ENCODE assay signal across 23 cellular contexts in genomic region chr10:78650122-78650521, GRCh38.
A peak's percentile ranks its signal among the peaks of the same experiment; 100 is the strongest.
DNase-seq lines count a peak whose midpoint lies in the region; ATAC-seq and TF ChIP-seq lines count a peak whose summit lies in the region.
"Had no signal": no experiment of that assay in that cellular context is flagged by ENCODE, and none has a peak within 500 bp of the region (broad histone marks: within the 10 kb centered on the region; RNA-seq: fewer than 3 reads in every experiment).

No MANE protein-coding gene starts in this region.

- H3K9ac ChIP-seq in H9 (ENCODE audit: extremely low read depth, insufficient read length, low read length): no peak overlapping the region

- H4K8ac ChIP-seq in H9 (replicated peaks; ENCODE audit: insufficient read length, low read depth, low read length): no peak overlapping the region

- DNase-seq in AG08395 (ENCODE audit: low spot score): peak; percentile 49
- DNase-seq in GM23338 (ENCODE audit: low spot score): no peak
- peak; percentile 7 to 11 for DNase-seq in foreskin fibroblast
- no peak for DNase-seq in psoas muscle
- no peak for DNase-seq in H9
- DNase-seq in OCI-M2 (lab: John Stamatoyannopoulos, UW; ENCODE audit: unreplicated experiment): no peak
- DNase-seq in middle frontal gyrus (ENCODE audit: extremely low spot score, low spot score): no peak
- DNase-seq: 8988T; Caco-2; CD4-positive, CD25-positive, alpha-beta regulatory T cell; DMS153; EL; HCEC 1CT; MV-4-11; NCI-H1417 treated with DMSO at 0.1 percent for 48 hours; NCI-H1930; NCI-H2171; NCI-H446; NK-92 treated with Interleukin-12 subunit alpha and Interleukin-12 subunit beta, amount 100 ng/mL, for 24 hours; OCI-M1 had no signal

- H2BK12ac ChIP-seq in H9 (ENCODE audit: insufficient read length, low read depth, low read length): no peak overlapping the region

- no peak overlapping the region for H2BK5ac ChIP-seq in H9 (ENCODE audit: insufficient read length, low read length)

- no peaks in the 10 kb centered on the region for H3K79me1 ChIP-seq in H9 (ENCODE audit: insufficient read depth, low read depth, low read length, poor library complexity, severe bottlenecking)

- no peak overlapping the region for H2BK20ac ChIP-seq in H9 (ENCODE audit: low read depth, low read length, poor library complexity, severe bottlenecking)

- H3K56ac ChIP-seq in H9 (ENCODE audit: insufficient read length, low read depth, low read length): no peak overlapping the region

- H3K79me2 ChIP-seq in GM23338 (replicated peaks; ENCODE audit: insufficient read depth) (no peaks in the 10 kb centered on the region), H9 (ENCODE audit: insufficient read depth, low read length) (no peaks in the 10 kb centered on the region)

- H2AFZ ChIP-seq in GM23338 (peak overlapping the region; percentile 38; the same call in 1 of the 2 replicates), H9 (ENCODE audit: low read length) (no peak overlapping the region)

- no peaks in the 10 kb centered on the region for H3F3A ChIP-seq in GM23338 (replicated peaks; ENCODE audit: low read depth)

- H3K9me2 ChIP-seq in GM23338 (ENCODE audit: insufficient read depth): peaks cover 6% of the 10 kb centered on the region; the same call in 1 of the 2 replicates

- H4K20me1 ChIP-seq in GM23338 (replicated peaks; ENCODE audit: insufficient read depth): no peaks in the 10 kb centered on the region
- H4K20me1 ChIP-seq in H9 (ENCODE audit: control insufficient read depth, insufficient read depth, insufficient read length): no peaks in the 10 kb centered on the region

- no peak overlapping the region for H3K18ac ChIP-seq in H9 (ENCODE audit: insufficient read length, low read depth, low read length)

- no peak for ATAC-seq in GM23338
- ATAC-seq in psoas muscle: peak in 3 of 4 donors; percentile 63 to 75 (median 73)
- ATAC-seq in HG03378 (IDR thresholded peaks at IDR 0.05; ENCODE audit: unreplicated experiment): no peak
- ATAC-seq: K562 had no signal

- no peak overlapping the region for H3K4me3 Mint-ChIP-seq in GM23338
- no peak overlapping the region for H3K4me3 Mint-ChIP-seq in H9

- H2BK15ac ChIP-seq in H9 (ENCODE audit: low read depth, low read length): no peak overlapping the region

- no peaks in the 10 kb centered on the region for H3K36me3 ChIP-seq in GM23338 (ENCODE audit: insufficient read depth)
- no peaks in the 10 kb centered on the region for H3K36me3 ChIP-seq in psoas muscle (ENCODE audit: insufficient read depth in 1 of 2, low read depth in 1 of 2)

- H3K27ac Mint-ChIP-seq in GM23338 (no peak overlapping the region), H9 (no peak overlapping the region)
- H3K27ac Mint-ChIP-seq: CD4-positive, CD25-positive, alpha-beta regulatory T cell had no signal

- no peak overlapping the region for H4K5ac ChIP-seq in H9 (ENCODE audit: insufficient read length, low read depth, low read length)

- no peak overlapping the region for H3T11ph ChIP-seq in H9 (ENCODE audit: low read length)

- H3K27ac ChIP-seq in GM23338 (ENCODE audit: low read depth) (no peak overlapping the region), psoas muscle (no peak overlapping the region), H9 (ENCODE audit: insufficient read length, low read depth, low read length) (no peak overlapping the region)
- H3K27ac ChIP-seq: RWPE1 had no signal

- H3K4me3 ChIP-seq in GM23338: no peak overlapping the region
- H3K4me3 ChIP-seq in foreskin fibroblast (ENCODE audit: low read depth in 1 of 2, low read length in 2 of 2): no peak overlapping the region
- no peak overlapping the region for H3K4me3 ChIP-seq in psoas muscle
- H3K4me3 ChIP-seq: K562 had no signal

- no peak overlapping the region for H4K91ac ChIP-seq in H9 (ENCODE audit: insufficient read length, low read depth, low read length)

- H3K9me3 Mint-ChIP-seq in GM23338: peaks cover under 1% of the 10 kb centered on the region; the same call in 2 of the 3 replicates
- no peaks in the 10 kb centered on the region; a peak in 1 of 5 replicates for H3K9me3 Mint-ChIP-seq in H9

- TF ChIP-seq CTCF in GM23338 (conservative IDR thresholded peaks at IDR 0.05; ENCODE audit: low read depth in 2 of 2) (no peak), foreskin fibroblast (IDR thresholded peaks at IDR 0.05; ENCODE audit: low read depth, low read length) (no peak), psoas muscle (IDR thresholded peaks at IDR 0.05) (no peak), H9 (conservative IDR thresholded peaks at IDR 0.05) (no peak)

- H2BK120ac ChIP-seq in H9 (ENCODE audit: low read depth, low read length, poor library complexity, severe bottlenecking): no peak overlapping the region

- no peaks in the 10 kb centered on the region for H3K36me3 Mint-ChIP-seq in GM23338 (ENCODE audit: low read depth)
- H3K36me3 Mint-ChIP-seq in H9 (ENCODE audit: insufficient read depth in 1 of 3, low read depth in 3 of 3): no peaks in the 10 kb centered on the region
- H3K36me3 Mint-ChIP-seq: CD4-positive, CD25-positive, alpha-beta regulatory T cell had no signal

- H3K23me2 ChIP-seq in H9 (ENCODE audit: insufficient read length, low read depth, low read length, poor library complexity, severe bottlenecking): no peaks in the 10 kb centered on the region

- no peak overlapping the region for H2AK5ac ChIP-seq in H9 (ENCODE audit: insufficient read length, low read length)

- H3K27me3 Mint-ChIP-seq in GM23338 (ENCODE audit: insufficient read depth, low read depth, poor library complexity) (no peaks in the 10 kb centered on the region), H9 (ENCODE audit: low read depth) (peaks cover 23% of the 10 kb centered on the region)

- H3K14ac ChIP-seq in H9 (ENCODE audit: insufficient read depth, low read length): no peak overlapping the region

- no peak overlapping the region for H3K23ac ChIP-seq in H9 (ENCODE audit: insufficient read length, low read depth, low read length)

- H3K4me1 Mint-ChIP-seq in GM23338 (no peaks in the 10 kb centered on the region; the same call in 1 of the 3 replicates), H9 (peaks cover 0 to 5% of the 10 kb centered on the region in 2 experiments; a peak in 1 of 4 replicates)
- H3K4me1 Mint-ChIP-seq: CD4-positive, CD25-positive, alpha-beta regulatory T cell had no signal

- no peak overlapping the region for H3K4me2 ChIP-seq in GM23338
- no peak overlapping the region for H3K4me2 ChIP-seq in H9 (ENCODE audit: insufficient read depth, insufficient read length, low read length)

- H3K9me3 ChIP-seq in psoas muscle: no peaks in the 10 kb centered on the region
- H3K9me3 ChIP-seq in H9 (ENCODE audit: control insufficient read depth, low read depth, low read length): no peaks in the 10 kb centered on the region

- H3K4ac ChIP-seq in H9 (ENCODE audit: low read depth, low read length): no peak overlapping the region

- intact Hi-C loops in psoas muscle (cut with DNase I): loop anchor here in 1 of 2 donors (5.0 to 10.0 kb wide), 2 partner anchors 435 to 603 kb away; no protein-coding TSS in a partner anchor

- H3K4me1 ChIP-seq in GM23338 (ENCODE audit: insufficient read depth) (no peaks in the 10 kb centered on the region), psoas muscle (no peaks in the 10 kb centered on the region), H9 (ENCODE audit: insufficient read depth, low read length) (no peaks in the 10 kb centered on the region)

- H3K27me3 ChIP-seq in GM23338 (ENCODE audit: insufficient read depth) (no peaks in the 10 kb centered on the region), psoas muscle (ENCODE audit: insufficient read depth in 3 of 3, low read length in 2 of 3) (peaks cover 0 to 11% (median 0%) of the 10 kb centered on the region in 3 donors), H9 (ENCODE audit: insufficient read depth, low read length) (no peaks in the 10 kb centered on the region)

TF ChIP-seq in GM23338, 12 proteins besides CTCF, POLR2A, EP300 and RAD21 (continues in another document):
- no peak for TF ChIP-seq EZH2 (IDR thresholded peaks at IDR 0.05; ENCODE audit: low read depth, unreplicated experiment)
- no peak for TF ChIP-seq STAT1 (IDR thresholded peaks at IDR 0.05; ENCODE audit: unreplicated experiment)
- TF ChIP-seq EZH2phosphoT487 (IDR thresholded peaks at IDR 0.05; ENCODE audit: unreplicated experiment): no peak
- TF ChIP-seq CREB1 (CRISPR knock-in tag; IDR thresholded peaks at IDR 0.05; ENCODE audit: low read depth): no peak
- no peak for TF ChIP-seq ZNF331 (CRISPR knock-in tag; IDR thresholded peaks at IDR 0.05; ENCODE audit: low read depth)

Comparison
In these comparisons a context has a peak if more than half of its experiments do, and no peak if none do; other contexts are left out.
1. DNase-seq: peak in AG08395 (single experiment) and foreskin fibroblast (2 of 2); none in GM23338 (single experiment), psoas muscle (0 of 2), H9 (single experiment), OCI-M2 (single experiment) and middle frontal gyrus (single experiment).
2. ATAC-seq: peak in psoas muscle (3 of 4); none in GM23338 (single experiment) and HG03378 (single experiment).